Comparison of ENCODE assay signal across 17 cellular contexts in the genomic region with DNA sequence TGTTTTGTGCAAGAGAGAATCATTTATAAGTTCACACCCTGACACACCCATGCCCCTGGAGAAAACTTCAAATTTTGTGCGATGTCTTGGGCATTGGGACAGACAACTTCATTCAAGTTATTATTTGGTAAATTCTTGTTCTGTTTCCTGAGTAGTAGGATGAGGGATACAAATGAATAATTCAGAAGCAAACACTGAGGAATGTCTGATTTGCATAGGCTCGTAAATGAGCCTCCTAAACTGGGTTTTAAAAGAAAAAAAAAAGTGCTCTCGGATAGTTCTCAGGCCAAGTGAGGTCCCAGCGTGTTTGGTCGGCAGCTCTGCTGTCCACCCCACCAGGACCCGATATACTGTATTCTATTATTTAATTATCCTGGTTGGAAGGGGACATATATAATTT.
"Had no signal": no experiment of that assay in that cellular context is flagged by ENCODE, and none has a peak within 500 bp of the region (broad histone marks: within the 10 kb centered on the region; RNA-seq: fewer than 3 reads in every experiment).

No MANE protein-coding gene starts in this region.

- ATAC-seq: natural killer cell had no signal

- H3K36me3 Mint-ChIP-seq: natural killer cell; stimulated activated memory B cell treated with anti-CD40 and anti-IgM and Interleukin-4, amounts not matched to agents 10 μg/mL and 1 μg/mL and 100 μg/mL, for 72 hours had no signal

- H3K4me3 ChIP-seq: sigmoid colon, smooth muscle cell, stomach, suprapubic skin, transverse colon had no signal

- H3K27ac Mint-ChIP-seq: activated B cell treated with CpG ODN at 0.5 μM for 24 hours; activated CD4-positive, alpha-beta T cell treated with anti-CD3 and anti-CD28 coated beads for 36 hours; dendritic cell treated with granulocyte-macrophage colony-stimulating factor and Interleukin-4, amounts not matched to agents 40 ng/mL and 50 ng/mL, for 4 days; natural killer cell; stimulated activated memory B cell treated with anti-CD40 and anti-IgM and Interleukin-4, amounts not matched to agents 10 μg/mL and 1 μg/mL and 100 μg/mL, for 72 hours; T-helper 1 cell treated with Interleukin-12 subunit alpha and Interleukin-12 subunit beta and Interleukin-4 antibody, amounts not matched to agents 30 μg/mL and 1 μg/mL, for 36 hours had no signal

- H3K36me3 ChIP-seq: sigmoid colon, stomach, suprapubic skin, transverse colon had no signal

- H3K27me3 Mint-ChIP-seq: activated CD4-positive, alpha-beta T cell treated with anti-CD3 and anti-CD28 coated beads for 36 hours; stimulated activated memory B cell treated with anti-CD40 and anti-IgM and Interleukin-4, amounts not matched to agents 10 μg/mL and 1 μg/mL and 100 μg/mL, for 72 hours had no signal

- H3K9me3 Mint-ChIP-seq: activated B cell treated with CpG ODN at 0.5 μM for 24 hours; dendritic cell treated with granulocyte-macrophage colony-stimulating factor and Interleukin-4, amounts not matched to agents 40 ng/mL and 50 ng/mL, for 4 days; natural killer cell; stimulated activated memory B cell treated with anti-CD40 and anti-IgM and Interleukin-4, amounts not matched to agents 10 μg/mL and 1 μg/mL and 100 μg/mL, for 72 hours; T-helper 1 cell treated with Interleukin-12 subunit alpha and Interleukin-12 subunit beta and Interleukin-4 antibody, amounts not matched to agents 30 μg/mL and 1 μg/mL, for 36 hours had no signal

- H3K4me1 ChIP-seq: sigmoid colon had no signal

- H3K4me1 Mint-ChIP-seq: activated B cell treated with CpG ODN at 0.5 μM for 24 hours; natural killer cell; stimulated activated memory B cell treated with anti-CD40 and anti-IgM and Interleukin-4, amounts not matched to agents 10 μg/mL and 1 μg/mL and 100 μg/mL, for 72 hours had no signal

- H3K4me3 Mint-ChIP-seq: activated B cell treated with CpG ODN at 0.5 μM for 24 hours; activated CD4-positive, alpha-beta T cell treated with anti-CD3 and anti-CD28 coated beads for 36 hours; dendritic cell treated with granulocyte-macrophage colony-stimulating factor and Interleukin-4, amounts not matched to agents 40 ng/mL and 50 ng/mL, for 4 days; natural killer cell; stimulated activated memory B cell treated with anti-CD40 and anti-IgM and Interleukin-4, amounts not matched to agents 10 μg/mL and 1 μg/mL and 100 μg/mL, for 72 hours; T-helper 1 cell treated with Interleukin-12 subunit alpha and Interleukin-12 subunit beta and Interleukin-4 antibody, amounts not matched to agents 30 μg/mL and 1 μg/mL, for 36 hours had no signal

- H3K27ac ChIP-seq: sigmoid colon, suprapubic skin had no signal

- H3K9me3 ChIP-seq: sigmoid colon, stomach, suprapubic skin, transverse colon had no signal

- DNase-seq: activated B cell treated with CpG ODN at 0.5 μM for 24 hours; activated CD4-positive, alpha-beta T cell treated with anti-CD3 and anti-CD28 coated beads, Interleukin-2, amount 50 U/mL, for 48 hours; activated naive CD4-positive, alpha-beta T cell treated with Interleukin-2 at 50 U/mL for 16 hours; activated T-cell treated with anti-CD3 and anti-CD28 coated beads, Interleukin-2, amount 50 U/mL, for 48 hours; effector CD8-positive, alpha-beta T cell; midbrain; natural killer cell; retina; sigmoid colon had no signal

- H3K27me3 ChIP-seq: sigmoid colon, stomach, suprapubic skin, transverse colon had no signal
